In the genomic region with DNA sequence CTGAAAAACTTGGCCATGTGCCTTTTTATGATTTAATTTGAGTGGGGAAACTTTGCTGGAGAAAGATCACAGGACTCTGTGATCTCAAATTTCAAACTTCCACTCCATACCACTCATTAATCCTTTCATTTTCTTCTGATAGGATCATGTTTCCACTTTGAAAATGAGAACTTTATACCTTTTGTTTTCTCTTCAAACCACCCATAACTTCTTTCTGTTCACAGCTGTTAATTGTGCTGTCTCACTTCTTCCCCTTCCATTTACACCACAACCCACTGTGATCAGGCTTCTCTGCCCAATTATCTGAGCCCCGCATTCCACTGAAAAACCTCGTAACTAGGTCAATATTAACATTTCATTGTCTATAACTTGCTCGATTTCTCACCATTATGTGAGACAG, we compare ENCODE assay signal across 28 cellular contexts. TPM values are rescaled to one million over a fixed set of nuclear protein-coding genes. Genes with fewer than 3 reads are reported as not detected.
A peak's percentile ranks its signal among the peaks of the same experiment; 100 is the strongest.
DNase-seq lines count a peak whose midpoint lies in the region; FAIRE-seq lines count a peak whose summit lies in the region.
"Had no signal": no experiment of that assay in that cellular context is flagged by ENCODE, and none has a peak within 500 bp of the region (broad histone marks: within the 10 kb centered on the region; RNA-seq: fewer than 3 reads in every experiment).

No MANE protein-coding gene starts in this region.

- no peak overlapping the region for H3K14ac ChIP-seq in neuronal stem cell (ENCODE audit: low read length)

- H3K27ac ChIP-seq in neuronal stem cell (replicated peaks; ENCODE audit: low read length) = no peak overlapping the region
- H3K27ac ChIP-seq: esophagus squamous epithelium, foreskin keratinocyte, prostate gland, sigmoid colon had no signal

- H2BK15ac ChIP-seq in neuronal stem cell (ENCODE audit: low read length) = no peak overlapping the region

- H3K4me2 ChIP-seq in neuronal stem cell (ENCODE audit: insufficient read depth, low read length, poor library complexity, severe bottlenecking) = no peak overlapping the region

- no peak overlapping the region for H3K18ac ChIP-seq in neuronal stem cell (ENCODE audit: low read length)

- H2BK120ac ChIP-seq in neuronal stem cell (ENCODE audit: low read depth, low read length) = no peak overlapping the region

- no peak overlapping the region for H2AK5ac ChIP-seq in neuronal stem cell (ENCODE audit: low read depth, low read length)

- DNase-seq in GM19239 (ENCODE audit: insufficient read length, low spot score) (no peak), LHCN-M2 (ENCODE audit: low read depth) (peak; percentile 54), NCI-H748 treated with DMSO at 0.1 percent for 48 hours (lab: John Stamatoyannopoulos, UW) (peak; percentile 4), left kidney (ENCODE audit: low read depth, low spot score) (peak; percentile 26), T-helper 2 cell (no peak), neuronal stem cell (ENCODE audit: low spot score) (no peak)
- DNase-seq in activated CD4-positive, CD25-positive, alpha-beta regulatory T cell (lab: John Stamatoyannopoulos, UW) = no peak
- DNase-seq: activated CD4-positive, alpha-beta T cell treated with anti-CD3 and anti-CD28 coated beads for 36 hours; amniotic stem cell; DMS153; esophagus squamous epithelium; foreskin keratinocyte; GDM1; head of caudate nucleus; kidney; naive B cell; NCI-H2029 treated with DMSO at 0.1 percent for 48 hours; occipital lobe; SHP77 treated with DMSO at 0.1 percent for 48 hours; sigmoid colon; substantia nigra; SW 1271; T-helper 9 cell; trophoblast cell had no signal

- no peaks in the 10 kb centered on the region for H3K79me1 ChIP-seq in neuronal stem cell (ENCODE audit: low read depth, low read length)

- H3K23ac ChIP-seq in neuronal stem cell (ENCODE audit: low read depth, low read length, poor library complexity) = no peak overlapping the region

- no peaks in the 10 kb centered on the region for H3K27me3 ChIP-seq in neuronal stem cell (ENCODE audit: control insufficient read depth in 3 of 3, insufficient read depth in 3 of 3, low read depth in 1 of 3, low read length in 3 of 3)
- H3K27me3 ChIP-seq: esophagus squamous epithelium, foreskin keratinocyte, sigmoid colon had no signal

- peaks cover 0 to 6% of the 10 kb centered on the region in 2 donors for H3K4me1 ChIP-seq in neuronal stem cell (ENCODE audit: control insufficient read depth in 2 of 2, insufficient read depth in 1 of 2, low read depth in 1 of 2, low read length in 2 of 2)
- H3K4me1 ChIP-seq: esophagus squamous epithelium, foreskin keratinocyte, prostate gland, sigmoid colon had no signal

- H3K9me3 ChIP-seq in neuronal stem cell (replicated peaks in 1 of 2; ENCODE audit: control insufficient read depth in 2 of 2, insufficient read depth in 1 of 2, low read depth in 1 of 2, low read length in 2 of 2) = no peaks in the 10 kb centered on the region
- H3K9me3 ChIP-seq: esophagus squamous epithelium, prostate gland, sigmoid colon had no signal

- no peak overlapping the region for H4K8ac ChIP-seq in neuronal stem cell (ENCODE audit: low read depth, low read length)

- no peaks in the 10 kb centered on the region for H3K36me3 ChIP-seq in neuronal stem cell (replicated peaks in 1 of 2; ENCODE audit: control insufficient read depth in 2 of 2, insufficient read depth in 2 of 2, low read length in 2 of 2)
- H3K36me3 ChIP-seq: esophagus squamous epithelium, prostate gland, sigmoid colon had no signal

- H2BK5ac ChIP-seq in neuronal stem cell (ENCODE audit: low read length) = no peak overlapping the region

- no peak overlapping the region for H3K4ac ChIP-seq in neuronal stem cell (ENCODE audit: low read length)

- FAIRE-seq in GM19239 (lab: Jason Lieb, UNC) = peak; percentile 40
- FAIRE-seq: H1, kidney, RCC 7860 had no signal

- H3K9ac ChIP-seq in neuronal stem cell (ENCODE audit: low read depth, low read length, poor library complexity) = no peak overlapping the region

- no CpG with 5 or more reads among the region's 3 CpGs for WGBS in neuronal stem cell (ENCODE audit: extremely low coverage in 2 of 2, insufficient read length in 2 of 2, insufficient replicate concordance in 1 of 2), 2 donors

- no peak overlapping the region for H3K4me3 ChIP-seq in neuronal stem cell (ENCODE audit: low read length in 2 of 2)
- H3K4me3 ChIP-seq: esophagus squamous epithelium, prostate gland, sigmoid colon had no signal

- H4K91ac ChIP-seq in neuronal stem cell (ENCODE audit: low read depth, low read length, poor library complexity) = no peak overlapping the region

- no peak overlapping the region for H2AFZ ChIP-seq in neuronal stem cell (ENCODE audit: low read length)

- no peak overlapping the region for H2BK12ac ChIP-seq in neuronal stem cell (ENCODE audit: low read length)

RNA-seq across cellular contexts. Expression of gene ARSJ, which starts 47.0 kb away (rescaled TPM):
- 40.7 and 46.1 TPM in 2 replicates for total RNA-seq in LHCN-M2 (2014; rRNA removed)
- 17.2 TPM for polyA plus RNA-seq in LHCN-M2 (2012)
- 0.11 TPM for polyA plus RNA-seq in neuronal stem cell (2013, experiment 1 of 2)
- polyA plus RNA-seq in neuronal stem cell (2013, experiment 2 of 2) = 0.11 TPM
- total RNA-seq: activated T-helper 2 cell treated with anti-CD3 and anti-CD28 coated beads, Interferon-gamma antibody, Interleukin-2, Interleukin-4, amounts not matched to agents 10 μg/mL and 5 μg/mL and 100 μg/mL, durations not matched to agents 14 hours and 24 hours and 36 hours had no signal

Comparison
In these comparisons a context has a peak if more than half of its experiments do, and no peak if none do; other contexts are left out.
1. DNase-seq: peak in LHCN-M2 (single experiment), NCI-H748 treated with DMSO at 0.1 percent for 48 hours (single experiment) and left kidney (single experiment); none in GM19239 (single experiment), activated CD4-positive, CD25-positive, alpha-beta regulatory T cell (0 of 4), T-helper 2 cell (0 of 5) and neuronal stem cell (single experiment).